ENCODE assay signal across 9 cellular contexts in genomic region chr6:85756982-85757381, GRCh38.
DNase-seq lines count a peak whose midpoint lies in the region; ATAC-seq and TF ChIP-seq lines count a peak whose summit lies in the region.
"Had no signal": no experiment of that assay in that cellular context is flagged by ENCODE, and none has a peak within 500 bp of the region (broad histone marks: within the 10 kb centered on the region; RNA-seq: fewer than 3 reads in every experiment).

No MANE protein-coding gene starts in this region.

- H3K4me3 ChIP-seq in NB4 (ENCODE audit: low read depth, low read length), result no peak overlapping the region
- no peak overlapping the region for H3K4me3 ChIP-seq in neural progenitor cell

- no peaks in the 10 kb centered on the region for H4K20me1 ChIP-seq in neural progenitor cell (ENCODE audit: low read depth)

- peaks cover 5% of the 10 kb centered on the region for H3K9me3 Mint-ChIP-seq in neural progenitor cell
- H3K9me3 Mint-ChIP-seq: activated naive CD4-positive, alpha-beta T cell treated with anti-CD3 and anti-CD28 coated beads, Interleukin-2, amount 50 U/mL, for 24 hours had no signal

- no peak overlapping the region for H2AFZ ChIP-seq in neural progenitor cell (replicated peaks)

- no peaks in the 10 kb centered on the region for H3K79me2 ChIP-seq in neural progenitor cell (ENCODE audit: low read depth)

- TF ChIP-seq CTCF in NB4 (IDR thresholded peaks at IDR 0.05; ENCODE audit: low read depth, low read length) (peak; percentile 22), neural progenitor cell (IDR thresholded peaks at IDR 0.05) (peak; percentile 66)

- H3K4me2 ChIP-seq in neural progenitor cell, result no peak overlapping the region

- no peak for TF ChIP-seq POLR2A in NB4 (IDR thresholded peaks at IDR 0.05; ENCODE audit: extremely low read depth, insufficient read length)

- ATAC-seq in GM21737 (IDR thresholded peaks at IDR 0.05; ENCODE audit: unreplicated experiment) (no peak), HG02981 (IDR thresholded peaks at IDR 0.05; ENCODE audit: unreplicated experiment) (no peak)

- H3K36me3 Mint-ChIP-seq in neural progenitor cell, result no peaks in the 10 kb centered on the region
- H3K36me3 Mint-ChIP-seq: activated naive CD4-positive, alpha-beta T cell treated with anti-CD3 and anti-CD28 coated beads, Interleukin-2, amount 50 U/mL, for 24 hours had no signal

- H3K4me3 Mint-ChIP-seq in neural progenitor cell, result no peak overlapping the region
- H3K4me3 Mint-ChIP-seq: activated naive CD4-positive, alpha-beta T cell treated with anti-CD3 and anti-CD28 coated beads, Interleukin-2, amount 50 U/mL, for 24 hours had no signal

- no peaks in the 10 kb centered on the region for H3K9me3 ChIP-seq in neural progenitor cell (ENCODE audit: low read depth)

- H3F3A ChIP-seq in neural progenitor cell (ENCODE audit: low read depth), result no peaks in the 10 kb centered on the region

- no peak overlapping the region for H3K9ac ChIP-seq in neural progenitor cell

- no peaks in the 10 kb centered on the region for H3K27me3 ChIP-seq in neural progenitor cell

- no peak overlapping the region for H3K27ac Mint-ChIP-seq in neural progenitor cell
- H3K27ac Mint-ChIP-seq: activated naive CD4-positive, alpha-beta T cell treated with anti-CD3 and anti-CD28 coated beads, Interleukin-2, amount 50 U/mL, for 24 hours had no signal

- DNase-seq in GM04504 (ENCODE audit: low read depth), result peak; percentile 5
- DNase-seq in NB4 (ENCODE audit: low read depth), result peak; percentile 42
- DNase-seq in cerebellum (ENCODE audit: low spot score), result peak; percentile 35
- DNase-seq in neural progenitor cell (ENCODE audit: low spot score), result peak; percentile 11
- no peak for DNase-seq in UCSD-AML1 (lab: John Stamatoyannopoulos, UW; ENCODE audit: unreplicated experiment)
- DNase-seq in globus pallidus (ENCODE audit: low spot score), result no peak

- no peaks in the 10 kb centered on the region for H3K4me1 Mint-ChIP-seq in neural progenitor cell
- H3K4me1 Mint-ChIP-seq: activated naive CD4-positive, alpha-beta T cell treated with anti-CD3 and anti-CD28 coated beads, Interleukin-2, amount 50 U/mL, for 24 hours had no signal

- no peaks in the 10 kb centered on the region for H3K36me3 ChIP-seq in neural progenitor cell

- no peaks in the 10 kb centered on the region for H3K4me1 ChIP-seq in neural progenitor cell

- no peak overlapping the region for H3K27ac ChIP-seq in neural progenitor cell

- peaks cover 3% of the 10 kb centered on the region for H3K27me3 Mint-ChIP-seq in neural progenitor cell (ENCODE audit: insufficient read depth, low read depth)

Comparison
In these comparisons a context has a peak if more than half of its experiments do, and no peak if none do; other contexts are left out.
1. DNase-seq: peak in GM04504 (single experiment), NB4 (single experiment), cerebellum (single experiment) and neural progenitor cell (single experiment); none in UCSD-AML1 (single experiment) and globus pallidus (single experiment).